10 cellular contexts compared by ENCODE assay signal in the genomic region with DNA sequence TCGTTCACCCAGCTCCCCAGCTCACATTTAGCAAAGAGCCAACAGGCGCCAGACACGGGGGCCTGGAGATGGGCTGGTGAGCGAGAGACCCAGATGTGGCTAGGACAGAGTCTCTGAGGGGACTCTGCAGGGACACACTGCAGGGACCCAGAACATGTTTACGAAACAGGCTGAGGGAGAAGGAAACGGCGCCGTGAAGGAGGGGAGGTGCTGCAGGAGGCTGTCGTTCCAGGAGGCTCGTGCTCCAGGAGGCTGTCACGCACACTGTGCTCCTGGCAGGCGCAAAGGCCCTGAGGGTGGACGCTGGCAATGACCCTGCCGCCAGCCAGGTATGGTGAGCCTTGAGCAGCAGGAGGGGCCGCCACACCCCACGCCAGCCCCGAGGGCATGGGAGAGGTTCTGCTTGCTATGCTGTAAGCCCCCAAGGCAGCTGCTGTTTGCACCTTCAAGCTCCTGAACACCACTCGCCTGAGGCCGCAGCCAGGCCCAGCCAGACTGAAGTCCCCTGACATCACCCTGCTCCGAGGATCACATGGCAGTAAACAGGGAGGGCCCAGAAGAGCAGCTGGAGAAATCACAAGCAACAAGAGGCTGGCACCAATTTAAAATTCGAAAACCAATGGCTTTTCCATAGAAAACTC. TPM values are rescaled to one million over a fixed set of nuclear protein-coding genes. Genes with fewer than 3 reads are reported as not detected.
DNase-seq lines count a peak whose midpoint lies in the region; ATAC-seq and TF ChIP-seq lines count a peak whose summit lies in the region.
"Had no signal": no experiment of that assay in that cellular context is flagged by ENCODE, and none has a peak within 500 bp of the region (broad histone marks: within the 10 kb centered on the region; RNA-seq: fewer than 3 reads in every experiment).

No MANE protein-coding gene starts in this region.

- H3K27ac ChIP-seq in heart right ventricle (no peak overlapping the region), colonic mucosa (peak overlapping the region; percentile 94), upper lobe of right lung (no peak overlapping the region)

- H3K9ac ChIP-seq in colonic mucosa (ENCODE audit: low read depth in 2 of 2, low read length in 2 of 2) (peak overlapping the region; percentile 54 to 91), mucosa of stomach (ENCODE audit: low read length) (peak overlapping the region; percentile 44)

- H3K9me3 ChIP-seq in heart right ventricle, result no peaks in the 10 kb centered on the region
- no peaks in the 10 kb centered on the region for H3K9me3 ChIP-seq in colonic mucosa
- no peaks in the 10 kb centered on the region for H3K9me3 ChIP-seq in mucosa of stomach (ENCODE audit: control insufficient read depth, low read length)
- H3K9me3 ChIP-seq in upper lobe of right lung, result no peaks in the 10 kb centered on the region

- peaks cover 0 to 7% (median 0%) of the 10 kb centered on the region in 7 donors for H3K27me3 ChIP-seq in heart right ventricle
- no peaks in the 10 kb centered on the region for H3K27me3 ChIP-seq in colonic mucosa
- no peaks in the 10 kb centered on the region for H3K27me3 ChIP-seq in mucosa of stomach (ENCODE audit: control insufficient read depth, insufficient read depth, low read length)
- H3K27me3 ChIP-seq in upper lobe of right lung, result no peaks in the 10 kb centered on the region

- intact Hi-C loops in Right ventricle myocardium superior (cut with DNase I) (no loop called here), heart right ventricle (cut with DNase I) (no loop called here), colonic mucosa (cut with DNase I) (no loop called here), upper lobe of right lung (cut with DNase I) (no loop called here)

- no peak overlapping the region for H3K4me3 ChIP-seq in heart right ventricle
- H3K4me3 ChIP-seq in colonic mucosa, result no peak overlapping the region
- no peak overlapping the region for H3K4me3 ChIP-seq in mucosa of stomach (ENCODE audit: low read length)
- H3K4me3 ChIP-seq in upper lobe of right lung, result no peak overlapping the region

- DNase-seq in Right ventricle myocardium superior, result peak; percentile 33
- DNase-seq in heart right ventricle, result no peak
- DNase-seq in colonic mucosa, result peak; percentile 70
- DNase-seq in upper lobe of right lung, result peak; percentile 60
- DNase-seq in activated CD4-positive, alpha-beta T cell treated with anti-CD3 and anti-CD28 coated beads for 48 hours, result no peak

- H3K4me1 ChIP-seq in heart right ventricle (peaks cover 0 to 82% (median 9%) of the 10 kb centered on the region in 9 donors), colonic mucosa (peaks cover 38% of the 10 kb centered on the region), mucosa of stomach (ENCODE audit: control insufficient read depth, insufficient read depth, low read length) (peaks cover 61% of the 10 kb centered on the region), upper lobe of right lung (peaks cover 4% of the 10 kb centered on the region)

- no peak for ATAC-seq in Right ventricle myocardium superior (ENCODE audit: poor library complexity)
- no peak for ATAC-seq in heart right ventricle
- no peak for ATAC-seq in upper lobe of right lung
- ATAC-seq in HG02840 (IDR thresholded peaks at IDR 0.05; ENCODE audit: low FRiP score, unreplicated experiment), result no peak
- ATAC-seq in HG03025 (IDR thresholded peaks at IDR 0.05; ENCODE audit: low FRiP score, unreplicated experiment), result no peak
- ATAC-seq: activated T-cell treated with anti-CD3 and anti-CD28 coated beads, Interleukin-2, amount 50 U/mL, for 72 hours had no signal

- TF ChIP-seq CTCF in heart right ventricle (IDR thresholded peaks at IDR 0.05) (no peak), colonic mucosa (IDR thresholded peaks at IDR 0.05) (no peak), upper lobe of right lung (IDR thresholded peaks at IDR 0.05) (no peak)

- no peaks in the 10 kb centered on the region for H3K36me3 ChIP-seq in heart right ventricle
- no peaks in the 10 kb centered on the region for H3K36me3 ChIP-seq in colonic mucosa
- peaks cover 5% of the 10 kb centered on the region for H3K36me3 ChIP-seq in mucosa of stomach (ENCODE audit: control insufficient read depth, insufficient read depth, low read length)
- H3K36me3 ChIP-seq in upper lobe of right lung, result no peaks in the 10 kb centered on the region

- 78 to 83% methylated on average over 21 of the region's 21 CpGs for WGBS in heart right ventricle, 2 donors

RNA-seq across cellular contexts. Expression of gene ADAP1, which starts 27.3 kb away (rescaled TPM):
- total RNA-seq in Right ventricle myocardium superior, result 6.4 TPM
- total RNA-seq in heart right ventricle, result 10 to 100 TPM in 5 of 10 donors, 1 to 10 TPM in 5; 5.2 to 14.9 (median 9.7) TPM
- polyA plus RNA-seq in heart right ventricle, result 10 to 100 TPM in 1 of 2 donors, 1 to 10 TPM in 1; 2.3 to 13.5 TPM
- 100 to 1,000 TPM; 107 to 201 TPM for total RNA-seq in colonic mucosa
- 30.7 TPM for total RNA-seq in upper lobe of right lung

RNA-seq across cellular contexts. Expression of gene COX19, which starts 48.2 kb away (rescaled TPM):
- total RNA-seq in Right ventricle myocardium superior, result 8.0 TPM
- total RNA-seq in heart right ventricle, result 1 to 10 TPM; 3.7 to 9.1 (median 6.1) TPM
- polyA plus RNA-seq in heart right ventricle, result 1 to 10 TPM; 4.7 to 6.9 TPM
- total RNA-seq in colonic mucosa, result 10 to 100 TPM; 11.6 to 16.5 TPM
- 9.4 TPM for total RNA-seq in upper lobe of right lung

RNA-seq across cellular contexts. Expression of gene GET4, which starts 50.8 kb away (rescaled TPM):
- total RNA-seq in Right ventricle myocardium superior (20.6 TPM), heart right ventricle (10 to 100 TPM; 14.7 to 25.0 (median 20.4) TPM), colonic mucosa (10 to 100 TPM; 33.0 to 35.9 TPM), upper lobe of right lung (35.1 TPM)
- polyA plus RNA-seq in heart right ventricle, result 10 to 100 TPM; 32.8 to 38.6 TPM

RNA-seq across cellular contexts. Expression of gene CYP2W1, which starts 55.8 kb away (rescaled TPM):
- not detected for total RNA-seq in Right ventricle myocardium superior
- total RNA-seq in heart right ventricle, result not detected
- not detected for polyA plus RNA-seq in heart right ventricle
- total RNA-seq in colonic mucosa, result 1 to 10 TPM; 2.7 to 4.5 TPM
- not detected for total RNA-seq in upper lobe of right lung
- total RNA-seq: activated T-cell treated with anti-CD3 and anti-CD28 coated beads, Interleukin-2, amount 50 U/mL, for 72 hours; myocyte had no signal

Comparison
In these comparisons a context has a peak if more than half of its experiments do, and no peak if none do; other contexts are left out.
1. DNase-seq: peak in Right ventricle myocardium superior (single experiment), colonic mucosa (single experiment) and upper lobe of right lung (single experiment); none in heart right ventricle (0 of 2) and activated CD4-positive, alpha-beta T cell treated with anti-CD3 and anti-CD28 coated beads for 48 hours (single experiment).